Comparison of ENCODE assay signal across 1 cellular context in genomic region chr1:19606817-19607706, GRCh38.
TF ChIP-seq lines count a peak whose summit lies in the region.

No MANE protein-coding gene starts in this region.

TF ChIP-seq in GM12878, 131 proteins besides CTCF, POLR2A, EP300 and RAD21 (continued from another document):
- TF ChIP-seq TCF7 (IDR thresholded peaks at IDR 0.05; ENCODE audit: borderline replicate concordance) (peak; percentile 49; the same call in 1 of the 2 replicates), RUNX3 (IDR thresholded peaks at IDR 0.05; ENCODE audit: low read length) (peak; percentile 83)
TF ChIP-seq in GM12878: peak in this region for 3.
